8 cellular contexts compared by ENCODE assay signal in the genomic region with DNA sequence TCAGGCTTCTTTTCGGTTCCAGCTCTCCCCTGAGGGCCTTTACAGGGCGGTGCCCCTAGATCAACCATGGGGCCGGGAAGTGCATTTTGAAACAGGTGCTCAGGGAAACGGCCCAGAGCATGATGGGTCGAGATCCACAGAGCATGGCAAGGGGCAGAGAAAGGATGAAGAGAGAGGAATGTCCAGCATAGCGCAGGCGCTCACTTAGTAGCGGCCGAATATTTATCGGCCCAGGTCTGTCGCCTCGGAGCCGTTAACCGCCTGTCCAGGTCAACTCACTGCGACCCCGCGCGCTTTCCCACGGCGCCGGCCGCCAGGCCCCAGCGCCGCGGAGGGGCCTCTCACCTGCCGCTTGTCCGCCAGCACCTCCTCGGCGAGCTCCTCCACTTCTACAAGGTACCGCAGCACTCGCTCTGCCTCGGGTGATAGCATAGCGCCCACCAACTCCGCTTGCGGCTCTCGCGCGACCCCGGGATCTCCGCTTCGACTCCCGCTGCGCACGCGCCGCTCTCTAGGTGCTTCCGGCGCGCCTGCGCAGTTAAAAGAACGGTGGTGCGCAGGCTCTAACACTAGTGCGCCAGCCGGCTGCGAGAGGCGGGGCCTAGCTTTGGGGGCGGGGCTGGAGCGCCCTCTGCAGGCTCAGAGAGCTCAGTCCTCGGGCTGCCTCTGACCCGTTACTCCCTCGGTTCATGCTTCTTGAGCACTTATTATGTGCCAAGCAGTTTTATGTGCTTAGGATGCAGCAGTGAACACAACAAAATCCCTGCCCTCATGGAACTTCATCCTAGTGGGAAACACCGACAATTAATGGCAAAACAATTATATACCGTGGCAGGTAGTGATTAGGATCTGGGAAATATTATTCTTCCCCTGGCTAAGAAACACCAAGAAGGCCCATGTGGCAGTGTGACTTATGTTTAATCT. TPM values are rescaled to one million over a fixed set of nuclear protein-coding genes. Genes with fewer than 3 reads are reported as not detected.
DNase-seq lines count a peak whose midpoint lies in the region; ATAC-seq and TF ChIP-seq lines count a peak whose summit lies in the region.

A gene (minus strand): TSS at position 517 of the 924 bp plus-strand sequence. CDS start 85 bp downstream, at position 432.

- H3K27me3 Mint-ChIP-seq in activated naive CD4-positive, alpha-beta T cell treated with anti-CD3 and anti-CD28 coated beads, Interleukin-2, amount 10 ng/mL, durations not matched to agents 7 days and 5 days: peaks cover 24% of the 10 kb centered on the region

- peak; percentile 94 for TF ChIP-seq CTCF in GM12864 (IDR thresholded peaks at IDR 0.05; ENCODE audit: low read depth, low read length, missing control alignments)
- TF ChIP-seq CTCF in omental fat pad (IDR thresholded peaks at IDR 0.05): peak in 1 of 3 donors; percentile 75
- TF ChIP-seq CTCF in thoracic aorta (IDR thresholded peaks at IDR 0.05): peak; percentile 88

- H3K9me3 Mint-ChIP-seq in activated naive CD4-positive, alpha-beta T cell treated with anti-CD3 and anti-CD28 coated beads, Interleukin-2, amount 10 ng/mL, durations not matched to agents 7 days and 5 days: peaks cover 4% of the 10 kb centered on the region

- H3K9me3 ChIP-seq in SK-N-MC (ENCODE audit: low read depth, low read length) (0 out of 2 replicates have a peak, but pooled peaks cover 5% of the 10 kb centered on the region), thoracic aorta (no peaks in the 10 kb centered on the region)

- CTCF ChIA-PET in activated naive CD4-positive, alpha-beta T cell treated with anti-CD3 and anti-CD28 coated beads, Interleukin-2, amount 10 ng/mL, durations not matched to agents 7 days and 5 days (lab: Charles Lee): interaction anchor here (0.7 to 4.8 kb wide), 19 partner anchors 8 to 139 kb away, joined by 3 to 55 read pairs (median 5); no protein-coding TSS in a partner anchor

- peaks cover 27% of the 10 kb centered on the region for H3K4me1 Mint-ChIP-seq in activated naive CD4-positive, alpha-beta T cell treated with anti-CD3 and anti-CD28 coated beads, Interleukin-2, amount 10 ng/mL, durations not matched to agents 7 days and 5 days

- peaks cover 11 to 20% of the 10 kb centered on the region in 2 donors for H3K4me1 ChIP-seq in thoracic aorta (ENCODE audit: control insufficient read depth in 1 of 2, low read depth in 2 of 2)

- H3K27me3 ChIP-seq in thoracic aorta (replicated peaks; ENCODE audit: insufficient read depth): no peaks in the 10 kb centered on the region

- H3K36me3 Mint-ChIP-seq in activated naive CD4-positive, alpha-beta T cell treated with anti-CD3 and anti-CD28 coated beads, Interleukin-2, amount 10 ng/mL, durations not matched to agents 7 days and 5 days: peaks cover 29% of the 10 kb centered on the region

- H3K4me3 ChIP-seq in GM12864 (ENCODE audit: low read depth, low read length): peak within 1 kb of the TSS; percentile 90
- H3K4me3 ChIP-seq in SK-N-MC: peak within 1 kb of the TSS; percentile 86
- H3K4me3 ChIP-seq in thoracic aorta: peak within 1 kb of the TSS; percentile 84

- peak; percentile 82 for DNase-seq in GM12864 (ENCODE audit: low read depth)
- peak; percentile 91 for DNase-seq in NCI-H1048 (lab: John Stamatoyannopoulos, UW)
- peak; percentile 70 for DNase-seq in SK-N-MC (ENCODE audit: low read depth, low spot score)
- DNase-seq in activated naive CD4-positive, alpha-beta T cell treated with anti-CD3 and anti-CD28 coated beads, Interleukin-2, amount 10 ng/mL, durations not matched to agents 7 days and 5 days: peak; percentile 97
- DNase-seq in glomerular visceral epithelial cell (ENCODE audit: extremely low spot score): peak; percentile 98
- peak; percentile 89 for DNase-seq in omental fat pad (ENCODE audit: low spot score)
- peak; percentile 82 for DNase-seq in thoracic aorta (ENCODE audit: low spot score)

- H3K27ac ChIP-seq in SK-N-MC (no peak within 1 kb of the TSS), thoracic aorta (peak within 1 kb of the TSS; percentile 51 to 59)

- ATAC-seq in HG02610 (IDR thresholded peaks at IDR 0.05; ENCODE audit: unreplicated experiment) (peak; percentile 91), omental fat pad (ENCODE audit: low FRiP score) (peak; percentile 99), thoracic aorta (ENCODE audit: insufficient number of reproducible peaks, low FRiP score, low read depth) (peak; percentile 78)

- peak within 1 kb of the TSS; percentile 96 for H3K9ac ChIP-seq in SK-N-MC (ENCODE audit: insufficient read length)

- H3K4me3 Mint-ChIP-seq in activated naive CD4-positive, alpha-beta T cell treated with anti-CD3 and anti-CD28 coated beads, Interleukin-2, amount 10 ng/mL, durations not matched to agents 7 days and 5 days: peak within 1 kb of the TSS; percentile 93

- H3K36me3 ChIP-seq in SK-N-MC (ENCODE audit: insufficient read depth, low read length): peaks cover 39% of the 10 kb centered on the region
- peaks cover 21% of the 10 kb centered on the region for H3K36me3 ChIP-seq in thoracic aorta

- peak within 1 kb of the TSS; percentile 88 for H3K27ac Mint-ChIP-seq in activated naive CD4-positive, alpha-beta T cell treated with anti-CD3 and anti-CD28 coated beads, Interleukin-2, amount 10 ng/mL, durations not matched to agents 7 days and 5 days

RNA-seq across cellular contexts. Expression of the gene that starts here (rescaled TPM):
- total RNA-seq in omental fat pad (1 to 10 TPM; 6.7 to 9.2 (median 7.4) TPM), thoracic aorta (1 to 10 TPM; 3.0 to 4.7 TPM)
